In the genomic region with DNA sequence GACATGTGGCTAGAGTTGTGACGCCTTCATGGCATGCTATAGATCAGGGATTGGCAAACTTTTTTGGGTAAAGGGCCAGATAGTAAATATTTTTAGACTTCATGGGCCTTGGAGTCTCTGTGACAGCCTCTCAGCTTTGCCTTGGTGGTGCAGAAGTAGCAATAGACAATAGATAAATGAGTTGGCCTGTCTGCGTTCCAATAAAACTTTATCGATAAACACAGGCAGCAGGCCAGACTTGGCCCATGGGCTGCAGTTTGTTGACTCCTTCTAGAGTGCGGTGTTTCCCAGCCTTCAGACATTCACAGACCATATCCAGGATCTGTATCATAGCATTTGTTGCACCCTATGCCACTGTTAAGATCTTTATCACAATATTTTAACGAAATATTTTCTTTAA, we compare ENCODE assay signal across 1 cellular context.
A peak's percentile ranks its signal among the peaks of the same experiment; 100 is the strongest.
TF ChIP-seq lines count a peak whose summit lies in the region.

No MANE protein-coding gene starts in this region.

TF ChIP-seq in GM12878, 131 proteins besides CTCF, POLR2A, EP300 and RAD21:
- TF ChIP-seq ZBTB40 (IDR thresholded peaks at IDR 0.05; ENCODE audit: borderline replicate concordance): 0 out of 2 replicates have a peak, but pooled peaks have one; percentile 19
- no peak for TF ChIP-seq HDAC6 (IDR thresholded peaks at IDR 0.05; ENCODE audit: unreplicated experiment)
- TF ChIP-seq FOXM1 (IDR thresholded peaks at IDR 0.05; ENCODE audit: low read depth, low read length): no peak
